22 cellular contexts compared by ENCODE assay signal in genomic region chr14:76884853-76885276, GRCh38. TPM values are rescaled to one million over a fixed set of nuclear protein-coding genes. Genes with fewer than 3 reads are reported as not detected.
DNase-seq lines count a peak whose midpoint lies in the region; ATAC-seq and TF ChIP-seq lines count a peak whose summit lies in the region.
"Had no signal": no experiment of that assay in that cellular context is flagged by ENCODE, and none has a peak within 500 bp of the region (broad histone marks: within the 10 kb centered on the region; RNA-seq: fewer than 3 reads in every experiment).

No MANE protein-coding gene starts in this region.

- H3K36me3 ChIP-seq in H7 (replicated peaks; ENCODE audit: control insufficient read depth, insufficient read depth, low read length), result no peaks in the 10 kb centered on the region
- H3K36me3 ChIP-seq in esophagus muscularis mucosa, result no peaks in the 10 kb centered on the region
- no peaks in the 10 kb centered on the region for H3K36me3 ChIP-seq in gastrocnemius medialis
- no peaks in the 10 kb centered on the region for H3K36me3 ChIP-seq in Karpas-422 (ENCODE audit: insufficient read depth, low read length)
- H3K36me3 ChIP-seq: transverse colon had no signal

- H4K20me1 ChIP-seq in Karpas-422 (ENCODE audit: insufficient read depth, low read depth, low read length), result no peaks in the 10 kb centered on the region

- H3K4me2 ChIP-seq in Karpas-422 (ENCODE audit: low read depth, low read length, poor library complexity, severe bottlenecking), result no peak overlapping the region
- H3K4me2 ChIP-seq: A549 had no signal

- H3K79me2 ChIP-seq in Karpas-422 (ENCODE audit: low read length), result no peaks in the 10 kb centered on the region

- in situ Hi-C loops in gastrocnemius medialis (cut with MboI; ENCODE audit: low sequenced_read_pairs in 4 of 4), result no loop called here

- H3K27me3 ChIP-seq in H7 (ENCODE audit: control insufficient read depth, insufficient read depth, low read length) (no peaks in the 10 kb centered on the region), esophagus muscularis mucosa (no peaks in the 10 kb centered on the region), gastrocnemius medialis (no peaks in the 10 kb centered on the region), Karpas-422 (ENCODE audit: low read length) (peaks cover 3% of the 10 kb centered on the region; the same call in 1 of the 2 replicates)
- H3K27me3 ChIP-seq: transverse colon had no signal

- peak; percentile 60 to 63 for ATAC-seq in gastrocnemius medialis
- ATAC-seq: GM12878; stimulated activated effector memory CD8-positive, alpha-beta T cell treated with anti-CD3 and anti-CD28 coated beads, Interleukin-12 subunit alpha, Interleukin-12 subunit beta, amount 100 ng/mL, for 72 hours had no signal

- no peak overlapping the region for H3K4me3 ChIP-seq in H7 (ENCODE audit: insufficient read depth, low read depth, low read length)
- H3K4me3 ChIP-seq in esophagus muscularis mucosa, result no peak overlapping the region
- H3K4me3 ChIP-seq in gastrocnemius medialis, result no peak overlapping the region
- H3K4me3 ChIP-seq in Karpas-422 (ENCODE audit: low read length), result no peak overlapping the region
- H3K4me3 ChIP-seq: A549, GM12878, transverse colon had no signal

- no peak for TF ChIP-seq CTCF in esophagus muscularis mucosa (IDR thresholded peaks at IDR 0.05)
- TF ChIP-seq CTCF in gastrocnemius medialis (IDR thresholded peaks at IDR 0.05 in 4 of 5, conservative IDR thresholded peaks at IDR 0.05 in 1 of 5), result no peak

- H3K27ac ChIP-seq in esophagus muscularis mucosa (replicated peaks in 1 of 4) (peak overlapping the region; percentile 41 to 58 (median 46)), gastrocnemius medialis (peak overlapping the region in 3 of 4 donors; percentile 33 to 68 (median 49)), Karpas-422 (ENCODE audit: low read length) (no peak overlapping the region)

- TF ChIP-seq EP300 in esophagus muscularis mucosa (IDR thresholded peaks at IDR 0.05), result no peak

- H3K9ac ChIP-seq in Karpas-422 (ENCODE audit: low read length), result no peak overlapping the region

- intact Hi-C loops in esophagus muscularis mucosa (cut with DNase I) (no loop called here), gastrocnemius medialis (cut with DNase I; ENCODE audit: low total_unique reads) (no loop called here)

- TF ChIP-seq POLR2A in esophagus muscularis mucosa (IDR thresholded peaks at IDR 0.05; ENCODE audit: low read depth), result no peak
- TF ChIP-seq POLR2A in gastrocnemius medialis (IDR thresholded peaks at IDR 0.05), result no peak

- H2AFZ ChIP-seq in Karpas-422 (ENCODE audit: low read length), result no peak overlapping the region

- no peaks in the 10 kb centered on the region for H3K9me2 ChIP-seq in Karpas-422 (replicated peaks; ENCODE audit: insufficient read depth, low read length)

- no peaks in the 10 kb centered on the region for H3K9me3 ChIP-seq in esophagus muscularis mucosa
- no peaks in the 10 kb centered on the region for H3K9me3 ChIP-seq in gastrocnemius medialis
- no peaks in the 10 kb centered on the region for H3K9me3 ChIP-seq in Karpas-422 (ENCODE audit: low read length)
- H3K9me3 ChIP-seq: A549, transverse colon had no signal

- WGBS in esophagus muscularis mucosa, result 60% methylated on average over 14 of the region's 14 CpGs

- peak; percentile 75 for DNase-seq in H7
- DNase-seq in esophagus muscularis mucosa (ENCODE audit: extremely low spot score), result no peak
- peak; percentile 57 for DNase-seq in iPS-NIHi7 (ENCODE audit: extremely low spot score)
- DNase-seq in gastrocnemius medialis, result no peak
- DNase-seq in mucosa of gallbladder (ENCODE audit: low spot score), result no peak
- no peak for DNase-seq in Karpas-422
- DNase-seq in retina, result no peak
- DNase-seq in activated CD4-positive, alpha-beta T cell treated with anti-CD3 and anti-CD28 coated beads for 1 hour, result no peak
- DNase-seq: activated CD4-positive, alpha-beta T cell treated with anti-CD3 and anti-CD28 coated beads, Interleukin-2, amount 50 U/mL, for 1 hour; activated CD8-positive, alpha-beta memory T cell treated with anti-CD3 and anti-CD28 coated beads, Interleukin-2, amount 50 U/mL, for 48 hours; activated effector memory CD4-positive, alpha-beta T cell treated with anti-CD3 and anti-CD28 coated beads, Interleukin-2, amount 50 U/mL, for 16 hours; C1 segment of cervical spinal cord; caudate nucleus; GF-D8; immature natural killer cell; NCI-H526 treated with DMSO at 0.1 percent for 48 hours; SHP77 treated with DMSO at 0.1 percent for 48 hours; T-helper 1 cell; transverse colon had no signal

- H3K4me1 ChIP-seq in esophagus muscularis mucosa (peaks cover 5 to 22% (median 12%) of the 10 kb centered on the region in 4 donors), gastrocnemius medialis (peaks cover 0 to 3% of the 10 kb centered on the region in 2 donors), Karpas-422 (ENCODE audit: low read length) (no peaks in the 10 kb centered on the region)
- H3K4me1 ChIP-seq: A549 had no signal

RNA-seq across cellular contexts. Expression of gene LRRC74A, which starts 58.7 kb away (rescaled TPM):
- total RNA-seq in H7 (2014; rRNA removed; shearing (Covaris generic)), result not detected in 2 replicates
- total RNA-seq in esophagus muscularis mucosa (not detected), gastrocnemius medialis (not detected), mucosa of gallbladder (not detected)
- not detected in 2 replicates for total RNA-seq in Karpas-422 (2014; rRNA removed; shearing (Covaris generic); ENCODE audit: low replicate concordance)
- total RNA-seq: GM12878, transverse colon had no signal

Comparison
In these comparisons a context has a peak if more than half of its experiments do, and no peak if none do; other contexts are left out.
1. DNase-seq: peak in H7 (single experiment) and iPS-NIHi7 (single experiment); none in esophagus muscularis mucosa (single experiment), gastrocnemius medialis (0 of 2), mucosa of gallbladder (single experiment), Karpas-422 (single experiment), retina (single experiment) and activated CD4-positive, alpha-beta T cell treated with anti-CD3 and anti-CD28 coated beads for 1 hour (single experiment).